ENCODE assay signal across 8 cellular contexts in the genomic region with DNA sequence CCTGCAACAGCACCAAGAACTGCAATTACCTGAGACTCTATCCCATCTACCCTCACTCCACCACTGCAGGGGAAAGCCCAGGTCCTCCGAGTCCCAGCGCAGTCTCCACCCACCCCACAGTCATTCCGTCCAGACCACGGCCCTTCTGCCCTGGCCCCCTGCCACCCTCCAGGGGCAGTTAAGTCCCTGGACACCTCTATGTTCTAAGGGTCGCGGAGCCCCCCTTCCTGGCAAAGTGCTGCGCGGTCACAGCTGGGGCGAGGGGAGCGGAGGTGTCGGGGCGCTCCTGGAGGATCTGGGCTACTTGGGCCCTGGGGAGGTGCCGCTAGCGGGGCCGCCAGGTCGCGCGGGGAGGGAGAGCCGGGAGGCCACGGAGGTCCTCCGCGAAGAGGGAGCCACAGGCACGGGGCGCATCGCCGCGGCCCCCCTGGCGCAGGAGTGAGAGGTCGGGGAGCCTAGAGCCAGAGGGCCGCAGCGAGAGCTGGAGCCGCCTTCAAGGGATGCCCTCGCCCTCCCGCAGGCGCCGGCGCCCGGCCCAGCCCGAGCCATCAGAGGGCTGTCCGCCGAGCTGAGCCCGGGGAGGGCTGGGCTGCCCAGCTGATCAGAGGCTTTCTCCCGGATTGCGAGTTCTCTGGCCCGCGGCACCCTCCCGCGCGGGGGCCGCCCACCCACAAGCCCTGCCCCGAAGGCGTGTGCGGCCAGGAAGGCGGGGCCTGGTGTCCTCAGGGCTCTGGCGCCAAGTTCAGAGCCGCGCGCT. TPM values are rescaled to one million over a fixed set of nuclear protein-coding genes. Genes with fewer than 3 reads are reported as not detected.
DNase-seq lines count a peak whose midpoint lies in the region; ATAC-seq and TF ChIP-seq lines count a peak whose summit lies in the region.

No MANE protein-coding gene starts in this region.

- TF ChIP-seq CTCF in epithelial cell of proximal tubule (conservative IDR thresholded peaks at IDR 0.05; ENCODE audit: low read depth, low read length): no peak

- no peak for ATAC-seq in HG03439 (IDR thresholded peaks at IDR 0.05; ENCODE audit: unreplicated experiment)

- H3K4me3 ChIP-seq in epithelial cell of proximal tubule (ENCODE audit: low read depth, low read length): peak overlapping the region; percentile 45

- peak; percentile 44 for DNase-seq in SIG-M5 treated with dmso at 0.1 percent for 504 hours (lab: John Stamatoyannopoulos, UW; ENCODE audit: unreplicated experiment)
- no peak for DNase-seq in SIG-M5 (lab: John Stamatoyannopoulos, UW)
- DNase-seq in NCI-H460 (ENCODE audit: extremely low read depth, low read depth): peak; percentile 56
- DNase-seq in activated T-cell treated with anti-CD3 and anti-CD28 coated beads for 4 hours: peak; percentile 43
- no peak for DNase-seq in epithelial cell of proximal tubule (ENCODE audit: low read depth)
- peak; percentile 93 for DNase-seq in midbrain (lab: John Stamatoyannopoulos, UW)
- peak; percentile 40 to 50 for DNase-seq in stimulated activated CD8-positive, alpha-beta memory T cell treated with anti-CD3 and anti-CD28 coated beads, Interleukin-2, amount 100 ng/mL, for 48 hours (ENCODE audit: low read depth in 2 of 2)

RNA-seq across cellular contexts. Expression of a gene that starts 4.2 kb away (rescaled TPM):
- total RNA-seq in NCI-H460 (2014; rRNA removed; shearing (Covaris generic)): not detected in 2 replicates
- not detected in 2 replicates for polyA plus RNA-seq in NCI-H460 (2014; cell fraction: nucleus; rRNA removed)
- total RNA-seq in epithelial cell of proximal tubule: not detected in 2 replicates

Comparison
In these comparisons a context has a peak if more than half of its experiments do, and no peak if none do; other contexts are left out.
1. DNase-seq: peak in SIG-M5 treated with dmso at 0.1 percent for 504 hours (single experiment), NCI-H460 (single experiment), activated T-cell treated with anti-CD3 and anti-CD28 coated beads for 4 hours (single experiment), midbrain (single experiment) and stimulated activated CD8-positive, alpha-beta memory T cell treated with anti-CD3 and anti-CD28 coated beads, Interleukin-2, amount 100 ng/mL, for 48 hours (2 of 2); none in SIG-M5 (single experiment) and epithelial cell of proximal tubule (single experiment).